In the genomic region with DNA sequence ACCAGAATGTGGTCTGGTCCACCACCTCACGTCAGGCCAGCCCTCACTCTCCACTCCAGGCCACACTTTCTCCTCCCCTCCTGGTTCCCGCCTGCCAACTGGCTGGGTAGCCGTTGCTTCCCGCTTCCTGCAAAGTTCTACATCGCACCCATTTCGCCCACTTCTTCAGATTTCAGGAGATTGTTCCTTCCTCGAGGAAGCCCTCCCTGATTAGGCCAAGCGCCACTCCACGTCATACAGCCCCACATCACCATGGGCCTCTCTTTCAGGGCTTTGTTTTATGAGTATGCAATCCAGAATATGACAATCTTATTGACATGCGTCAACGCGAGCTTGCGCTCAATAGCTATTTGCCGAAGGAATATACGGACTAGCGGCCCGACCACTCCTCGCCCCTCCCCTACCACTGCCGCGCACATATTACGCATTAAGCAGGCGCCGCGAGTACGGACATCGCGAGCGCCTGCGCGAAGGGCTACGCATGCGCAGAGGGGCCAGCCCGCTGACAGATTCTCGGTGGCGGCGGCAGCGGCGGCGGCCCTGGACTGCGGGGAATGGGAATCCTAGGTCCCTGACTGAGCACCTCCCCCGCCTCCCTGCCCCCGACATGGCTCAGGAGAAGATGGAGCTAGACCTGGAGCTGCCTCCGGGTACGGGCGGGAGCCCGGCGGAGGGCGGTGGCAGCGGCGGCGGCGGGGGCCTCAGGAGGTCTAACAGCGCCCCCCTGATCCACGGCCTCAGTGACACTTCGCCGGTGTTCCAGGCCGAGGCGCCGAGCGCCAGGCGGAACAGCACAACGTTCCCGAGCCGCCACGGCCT, we compare ENCODE assay signal across 8 cellular contexts.
DNase-seq lines count a peak whose midpoint lies in the region; FAIRE-seq and TF ChIP-seq lines count a peak whose summit lies in the region.

No MANE protein-coding gene starts in this region.

- no peaks in the 10 kb centered on the region for H3K9me3 Mint-ChIP-seq in Caco-2 (ENCODE audit: unreplicated experiment)

- FAIRE-seq in endometrium (lab: Jason Lieb, UNC): peak; percentile 58

- peak; percentile 81 to 82 for DNase-seq in Caco-2
- DNase-seq in GM20000 (ENCODE audit: low spot score): peak; percentile 89
- peak; percentile 71 for DNase-seq in HS-5 (ENCODE audit: low read depth)
- DNase-seq in NK-92 (lab: John Stamatoyannopoulos, UW; ENCODE audit: unreplicated experiment): peak; percentile 40
- peak; percentile 84 to 90 (median 87) for DNase-seq in activated CD8-positive, alpha-beta memory T cell treated with anti-CD3 and anti-CD28 coated beads for 48 hours (ENCODE audit: low read depth in 2 of 3, low spot score in 2 of 3)
- DNase-seq in stimulated activated CD8-positive, alpha-beta memory T cell treated with anti-CD3 and anti-CD28 coated beads, Interleukin-15, amount 100 ng/mL, for 24 hours (ENCODE audit: low read depth): peak; percentile 93

- peak overlapping the region; percentile 53 for H3K4me3 ChIP-seq in Caco-2 (ENCODE audit: low read depth, low read length)
- H3K4me3 ChIP-seq in mesodermal cell (ENCODE audit: extremely low read depth, insufficient read depth, low read length, poor library complexity, severe bottlenecking): peak overlapping the region; percentile 71

- H3K4me1 Mint-ChIP-seq in Caco-2 (ENCODE audit: low read depth, unreplicated experiment): peaks cover 6% of the 10 kb centered on the region

- no peaks in the 10 kb centered on the region for H3K4me1 ChIP-seq in Caco-2
- H3K4me1 ChIP-seq in mesodermal cell (ENCODE audit: control insufficient read depth, insufficient read depth, low read length, poor library complexity, severe bottlenecking): peaks cover 3% of the 10 kb centered on the region

- no peak overlapping the region for H3K4me3 Mint-ChIP-seq in Caco-2 (ENCODE audit: unreplicated experiment)

- H3K27ac Mint-ChIP-seq in Caco-2 (ENCODE audit: unreplicated experiment): no peak overlapping the region

- H3K36me3 ChIP-seq in Caco-2 (ENCODE audit: control insufficient read depth, insufficient read depth, low read length) (no peaks in the 10 kb centered on the region), mesodermal cell (ENCODE audit: control insufficient read depth, insufficient read depth, low read length) (no peaks in the 10 kb centered on the region)

- no peaks in the 10 kb centered on the region for H3K36me3 Mint-ChIP-seq in Caco-2 (ENCODE audit: insufficient read depth, unreplicated experiment)

- peak overlapping the region; percentile 91 for H3K27ac ChIP-seq in mesodermal cell (ENCODE audit: low read depth, low read length, severe bottlenecking)

- TF ChIP-seq CTCF in Caco-2 (IDR thresholded peaks at IDR 0.05; ENCODE audit: insufficient read depth in 1 of 2, low read depth in 1 of 2, low read length in 1 of 2, severe bottlenecking in 1 of 2, unreplicated experiment in 1 of 2): no peak
- peak; percentile 44 for TF ChIP-seq CTCF in GM20000 (IDR thresholded peaks at IDR 0.05; ENCODE audit: extremely low read depth, missing control alignments)

- BruUV-seq in Caco-2 (replicated peaks; lab: Mats Ljungman, UMichigan): no TSS peak

- no peaks in the 10 kb centered on the region for H3K9me3 ChIP-seq in Caco-2
- H3K9me3 ChIP-seq in mesodermal cell (ENCODE audit: control insufficient read depth, low read length): no peaks in the 10 kb centered on the region

- intact Hi-C loops in Caco-2 (cut with micrococcal nuclease; ENCODE audit: unreplicated experiment): loop anchor here (1.0 to 5.0 kb wide), 2 partner anchors 30 to 47 kb away; no protein-coding TSS in a partner anchor

- no peaks in the 10 kb centered on the region for H3K27me3 ChIP-seq in Caco-2 (replicated peaks; ENCODE audit: control insufficient read depth, insufficient read depth, low read length)

- 0 to 1% methylated on average over 49 to 54 of the region's 65 CpGs for WGBS in mesodermal cell (ENCODE audit: insufficient coverage in 2 of 2), 2 experiments

- POLR2A ChIA-PET in Caco-2 (lab: Charles Lee): no interaction called here

- CTCF ChIA-PET in Caco-2 (lab: Charles Lee): interaction anchor here (1.3 kb wide), 1 partner anchor 30 kb away, joined by 3 read pairs; no protein-coding TSS in a partner anchor

- H3K27me3 Mint-ChIP-seq in Caco-2 (ENCODE audit: insufficient read depth, unreplicated experiment): no peaks in the 10 kb centered on the region

Comparison
In these comparisons a context has a peak if more than half of its experiments do, and no peak if none do; other contexts are left out.
1. Peak in every context shown above with its lines: DNase-seq, H3K4me3 ChIP-seq and H3K27ac ChIP-seq.
2. DNase-seq: peak in every context shown above with its lines; median percentile 93 in stimulated activated CD8-positive, alpha-beta memory T cell treated with anti-CD3 and anti-CD28 coated beads, Interleukin-15, amount 100 ng/mL, for 24 hours; 89 in GM20000; 87 in activated CD8-positive, alpha-beta memory T cell treated with anti-CD3 and anti-CD28 coated beads for 48 hours; 82 in Caco-2; 71 in HS-5; 40 in NK-92.